Comparison of ENCODE assay signal across 9 cellular contexts in the genomic region with DNA sequence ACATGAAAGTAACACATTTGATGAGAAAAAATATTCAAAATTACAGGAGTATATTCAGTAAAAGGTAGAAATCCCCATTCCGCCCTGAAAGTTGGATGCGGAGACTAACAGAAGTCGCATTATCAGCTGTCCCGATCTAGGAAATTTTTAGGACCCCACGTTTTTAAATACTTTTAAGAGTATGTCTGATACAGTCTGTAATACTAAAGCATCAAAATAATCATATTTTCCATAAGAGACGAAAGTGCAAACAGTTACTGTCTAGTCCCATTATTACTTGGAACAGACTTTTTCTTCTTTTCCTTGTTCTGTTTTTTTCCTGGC. TPM values are rescaled to one million over a fixed set of nuclear protein-coding genes. Genes with fewer than 3 reads are reported as not detected.
A peak's percentile ranks its signal among the peaks of the same experiment; 100 is the strongest.
DNase-seq lines count a peak whose midpoint lies in the region; ATAC-seq and TF ChIP-seq lines count a peak whose summit lies in the region.
"Had no signal": no experiment of that assay in that cellular context is flagged by ENCODE, and none has a peak within 500 bp of the region (broad histone marks: within the 10 kb centered on the region; RNA-seq: fewer than 3 reads in every experiment).

No MANE protein-coding gene starts in this region.

- H3K4me3 Mint-ChIP-seq in activated CD8-positive, alpha-beta memory T cell treated with anti-CD3 and anti-CD28 coated beads, Interleukin-2, amount 10 ng/mL, durations not matched to agents 7 days and 5 days: peak overlapping the region; percentile 67

- H3K27me3 ChIP-seq in thoracic aorta (replicated peaks; ENCODE audit: insufficient read depth): no peaks in the 10 kb centered on the region
- peaks cover 4% of the 10 kb centered on the region for H3K27me3 ChIP-seq in effector memory CD4-positive, alpha-beta T cell (replicated peaks; ENCODE audit: control insufficient read depth, insufficient read depth, low read length, poor library complexity, severe bottlenecking)

- CTCF ChIA-PET in activated CD8-positive, alpha-beta memory T cell treated with anti-CD3 and anti-CD28 coated beads, Interleukin-2, amount 10 ng/mL, durations not matched to agents 7 days and 5 days (lab: Charles Lee): interaction anchor here (1.9 kb wide), 1 partner anchor 67 kb away, joined by 8 read pairs; no protein-coding TSS in a partner anchor

- no peaks in the 10 kb centered on the region for H3K4me1 ChIP-seq in thoracic aorta (ENCODE audit: control insufficient read depth in 1 of 2, low read depth in 2 of 2)
- H3K4me1 ChIP-seq in effector memory CD4-positive, alpha-beta T cell (ENCODE audit: control insufficient read depth, insufficient read depth, low read length, poor library complexity, severe bottlenecking): no peaks in the 10 kb centered on the region

- TF ChIP-seq POLR2A in lower leg skin (IDR thresholded peaks at IDR 0.05): no peak

- peaks cover 27% of the 10 kb centered on the region for H3K27me3 Mint-ChIP-seq in activated CD8-positive, alpha-beta memory T cell treated with anti-CD3 and anti-CD28 coated beads, Interleukin-2, amount 10 ng/mL, durations not matched to agents 7 days and 5 days

- 42 to 50% methylated on average over 6 of the region's 6 CpGs for WGBS in lower leg skin, 2 donors

- no peaks in the 10 kb centered on the region for H3K36me3 ChIP-seq in thoracic aorta
- H3K36me3 ChIP-seq in effector memory CD4-positive, alpha-beta T cell (ENCODE audit: control insufficient read depth, insufficient read depth, low read length): no peaks in the 10 kb centered on the region

- H3K36me3 Mint-ChIP-seq in activated CD8-positive, alpha-beta memory T cell treated with anti-CD3 and anti-CD28 coated beads, Interleukin-2, amount 10 ng/mL, durations not matched to agents 7 days and 5 days: no peaks in the 10 kb centered on the region

- H3K4me3 ChIP-seq in astrocyte of the spinal cord (ENCODE audit: low read depth, low read length) (peak overlapping the region; percentile 52), lower leg skin (ENCODE audit: low read depth, poor library complexity, severe bottlenecking) (peak overlapping the region; percentile 36), thoracic aorta (peak overlapping the region; percentile 77)
- no peak overlapping the region for H3K4me3 ChIP-seq in effector memory CD4-positive, alpha-beta T cell (ENCODE audit: insufficient read depth, low read depth, low read length, poor library complexity, severe bottlenecking)

- in situ Hi-C loops in astrocyte of the spinal cord (cut with HindIII; ENCODE audit: low sequenced_read_pairs): no loop called here

- peak overlapping the region; percentile 18 to 76 for H3K27ac ChIP-seq in thoracic aorta
- H3K27ac ChIP-seq in effector memory CD4-positive, alpha-beta T cell (ENCODE audit: insufficient read depth, low read length, poor library complexity, severe bottlenecking): no peak overlapping the region
- H3K27ac ChIP-seq: VCaP had no signal

- no peak for DNase-seq in activated CD8-positive, alpha-beta memory T cell treated with anti-CD3 and anti-CD28 coated beads, Interleukin-2, amount 10 ng/mL, durations not matched to agents 7 days and 5 days
- no peak for DNase-seq in activated CD8-positive, alpha-beta memory T cell treated with anti-CD3 and anti-CD28 coated beads for 24 hours
- DNase-seq in astrocyte of the spinal cord (ENCODE audit: low read depth, low spot score) (peak; percentile 19), lower leg skin (ENCODE audit: low spot score in 2 of 2) (no peak), thoracic aorta (ENCODE audit: low spot score) (no peak), NCI-H187 (lab: John Stamatoyannopoulos, UW) (no peak), EL (no peak)
- no peak for DNase-seq in effector memory CD4-positive, alpha-beta T cell

- no peak for ATAC-seq in activated CD8-positive, alpha-beta memory T cell treated with anti-CD3 and anti-CD28 coated beads, Interleukin-2, amount 10 ng/mL, durations not matched to agents 7 days and 5 days
- ATAC-seq in thoracic aorta (ENCODE audit: insufficient number of reproducible peaks, low FRiP score, low read depth): no peak

- H3K9me3 Mint-ChIP-seq in activated CD8-positive, alpha-beta memory T cell treated with anti-CD3 and anti-CD28 coated beads, Interleukin-2, amount 10 ng/mL, durations not matched to agents 7 days and 5 days (ENCODE audit: low read depth): no peaks in the 10 kb centered on the region

- H3K4me1 Mint-ChIP-seq in activated CD8-positive, alpha-beta memory T cell treated with anti-CD3 and anti-CD28 coated beads, Interleukin-2, amount 10 ng/mL, durations not matched to agents 7 days and 5 days: peaks cover 9% of the 10 kb centered on the region

- H3K9me3 ChIP-seq in thoracic aorta: no peaks in the 10 kb centered on the region
- H3K9me3 ChIP-seq in effector memory CD4-positive, alpha-beta T cell (ENCODE audit: control insufficient read depth, low read length): no peaks in the 10 kb centered on the region

- intact Hi-C loops in lower leg skin (cut with DNase I; ENCODE audit: low total_unique reads): no loop called here

- no peak overlapping the region for H3K27ac Mint-ChIP-seq in activated CD8-positive, alpha-beta memory T cell treated with anti-CD3 and anti-CD28 coated beads, Interleukin-2, amount 10 ng/mL, durations not matched to agents 7 days and 5 days

- no peak for TF ChIP-seq CTCF in astrocyte of the spinal cord (IDR thresholded peaks at IDR 0.05; ENCODE audit: low read depth, low read length)
- no peak for TF ChIP-seq CTCF in lower leg skin (IDR thresholded peaks at IDR 0.05)
- TF ChIP-seq CTCF in thoracic aorta (IDR thresholded peaks at IDR 0.05): no peak

RNA-seq across cellular contexts. Expression of gene PLAGL1, which starts 0.6 kb away (rescaled TPM):
- total RNA-seq in activated CD8-positive, alpha-beta memory T cell treated with anti-CD3 and anti-CD28 coated beads, Interleukin-2, amount 10 ng/mL, durations not matched to agents 7 days and 5 days: 10 to 100 TPM; 14.7 to 23.0 TPM
- 10 to 100 TPM; 21.7 to 39.2 (median 27.8) TPM for total RNA-seq in lower leg skin
- total RNA-seq in thoracic aorta: 10 to 100 TPM; 33.6 to 74.7 TPM
